In genomic region chr9:134007571-134007970, GRCh38 we compare ENCODE assay signal across 1 cellular context.
TF ChIP-seq lines count a peak whose summit lies in the region.

No MANE protein-coding gene starts in this region.

TF ChIP-seq in SK-N-SH, 30 proteins besides CTCF, POLR2A, EP300 and RAD21 (continued from another document):
- TF ChIP-seq ZBTB33 (IDR thresholded peaks at IDR 0.05; ENCODE audit: borderline replicate concordance, low read depth) (no peak), CHD2 (IDR thresholded peaks at IDR 0.05; ENCODE audit: low read length, partially characterized antibody) (no peak), TEAD4 (IDR thresholded peaks at IDR 0.05; ENCODE audit: borderline replicate concordance, insufficient read depth) (no peak), TAF1 (IDR thresholded peaks at IDR 0.05; ENCODE audit: borderline replicate concordance, low read depth, low read length) (no peak), NRF1 (IDR thresholded peaks at IDR 0.05; ENCODE audit: low read depth, low read length) (no peak), REST (IDR thresholded peaks at IDR 0.05; ENCODE audit: low read depth, low read length) (no peak), RXRA (IDR thresholded peaks at IDR 0.05; ENCODE audit: borderline replicate concordance, low read depth) (no peak), USF2 (IDR thresholded peaks at IDR 0.05; ENCODE audit: borderline replicate concordance, low read depth, low read length) (no peak), TCF12 (IDR thresholded peaks at IDR 0.05) (no peak), YY1 (IDR thresholded peaks at IDR 0.05; ENCODE audit: low read depth) (no peak), USF1 (IDR thresholded peaks at IDR 0.05; ENCODE audit: borderline replicate concordance, low read depth) (no peak), FOSL2 (IDR thresholded peaks at IDR 0.05; ENCODE audit: borderline replicate concordance, low read depth) (no peak)
